Comparison of ENCODE assay signal across 1 cellular context in the genomic region with DNA sequence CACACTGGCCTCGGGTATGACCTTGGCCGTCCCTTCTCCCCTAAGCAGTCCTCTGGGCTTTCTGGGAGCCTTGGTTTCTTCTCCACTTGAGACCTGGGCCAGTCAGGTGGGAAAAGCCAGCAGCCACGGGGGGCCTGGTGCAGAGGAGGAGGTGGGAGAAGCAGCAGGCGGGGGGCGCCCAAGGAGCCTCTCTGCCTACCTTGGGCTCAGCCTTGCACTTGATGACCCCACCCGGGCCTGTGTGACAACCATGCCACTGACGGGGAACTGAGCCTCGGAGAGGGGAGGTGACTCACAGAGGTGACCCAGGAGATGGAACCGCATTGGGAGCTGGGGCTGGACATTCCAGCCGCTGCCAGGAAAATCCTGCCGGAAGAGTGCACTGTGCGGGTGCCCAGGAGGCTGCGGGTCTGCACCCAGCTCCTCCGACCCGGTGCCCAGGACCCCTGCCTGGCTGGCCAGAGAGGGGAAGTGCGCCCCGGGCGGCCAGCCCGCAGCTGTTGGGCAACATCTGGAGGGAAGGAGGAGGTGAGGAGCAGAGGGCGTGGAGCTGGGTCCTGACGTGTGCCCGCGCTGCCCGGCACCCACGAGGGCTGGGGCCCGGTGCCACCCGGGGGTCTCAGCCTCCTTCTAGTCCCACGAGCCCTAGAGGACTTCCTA.
TF ChIP-seq lines count a peak whose summit lies in the region.

No MANE protein-coding gene starts in this region.

TF ChIP-seq in HepG2, 621 proteins besides CTCF, POLR2A, EP300 and RAD21 (continued from another document and continues in another):
- TF ChIP-seq, protein P1, sequence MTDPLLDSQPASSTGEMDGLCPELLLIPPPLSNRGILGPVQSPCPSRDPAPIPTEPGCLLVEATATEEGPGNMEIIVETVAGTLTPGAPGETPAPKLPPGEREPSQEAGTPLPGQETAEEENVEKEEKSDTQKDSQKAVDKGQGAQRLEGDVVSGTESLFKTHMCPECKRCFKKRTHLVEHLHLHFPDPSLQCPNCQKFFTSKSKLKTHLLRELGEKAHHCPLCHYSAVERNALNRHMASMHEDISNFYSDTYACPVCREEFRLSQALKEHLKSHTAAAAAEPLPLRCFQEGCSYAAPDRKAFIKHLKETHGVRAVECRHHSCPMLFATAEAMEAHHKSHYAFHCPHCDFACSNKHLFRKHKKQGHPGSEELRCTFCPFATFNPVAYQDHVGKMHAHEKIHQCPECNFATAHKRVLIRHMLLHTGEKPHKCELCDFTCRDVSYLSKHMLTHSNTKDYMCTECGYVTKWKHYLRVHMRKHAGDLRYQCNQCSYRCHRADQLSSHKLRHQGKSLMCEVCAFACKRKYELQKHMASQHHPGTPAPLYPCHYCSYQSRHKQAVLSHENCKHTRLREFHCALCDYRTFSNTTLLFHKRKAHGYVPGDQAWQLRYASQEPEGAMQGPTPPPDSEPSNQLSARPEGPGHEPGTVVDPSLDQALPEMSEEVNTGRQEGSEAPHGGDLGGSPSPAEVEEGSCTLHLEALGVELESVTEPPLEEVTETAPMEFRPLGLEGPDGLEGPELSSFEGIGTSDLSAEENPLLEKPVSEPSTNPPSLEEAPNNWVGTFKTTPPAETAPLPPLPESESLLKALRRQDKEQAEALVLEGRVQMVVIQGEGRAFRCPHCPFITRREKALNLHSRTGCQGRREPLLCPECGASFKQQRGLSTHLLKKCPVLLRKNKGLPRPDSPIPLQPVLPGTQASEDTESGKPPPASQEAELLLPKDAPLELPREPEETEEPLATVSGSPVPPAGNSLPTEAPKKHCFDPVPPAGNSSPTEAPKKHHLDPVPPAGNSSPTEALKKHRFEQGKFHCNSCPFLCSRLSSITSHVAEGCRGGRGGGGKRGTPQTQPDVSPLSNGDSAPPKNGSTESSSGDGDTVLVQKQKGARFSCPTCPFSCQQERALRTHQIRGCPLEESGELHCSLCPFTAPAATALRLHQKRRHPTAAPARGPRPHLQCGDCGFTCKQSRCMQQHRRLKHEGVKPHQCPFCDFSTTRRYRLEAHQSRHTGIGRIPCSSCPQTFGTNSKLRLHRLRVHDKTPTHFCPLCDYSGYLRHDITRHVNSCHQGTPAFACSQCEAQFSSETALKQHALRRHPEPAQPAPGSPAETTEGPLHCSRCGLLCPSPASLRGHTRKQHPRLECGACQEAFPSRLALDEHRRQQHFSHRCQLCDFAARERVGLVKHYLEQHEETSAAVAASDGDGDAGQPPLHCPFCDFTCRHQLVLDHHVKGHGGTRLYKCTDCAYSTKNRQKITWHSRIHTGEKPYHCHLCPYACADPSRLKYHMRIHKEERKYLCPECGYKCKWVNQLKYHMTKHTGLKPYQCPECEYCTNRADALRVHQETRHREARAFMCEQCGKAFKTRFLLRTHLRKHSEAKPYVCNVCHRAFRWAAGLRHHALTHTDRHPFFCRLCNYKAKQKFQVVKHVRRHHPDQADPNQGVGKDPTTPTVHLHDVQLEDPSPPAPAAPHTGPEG (CRISPR knock-in tag; IDR thresholded peaks at IDR 0.05), result no peak
- TF ChIP-seq FOSL2 (CRISPR knock-in tag; IDR thresholded peaks at IDR 0.05) (peak; percentile 76), NFKB2 (CRISPR knock-in tag; IDR thresholded peaks at IDR 0.05; ENCODE audit: borderline replicate concordance) (no peak), ZMYM2 (CRISPR knock-in tag; IDR thresholded peaks at IDR 0.05) (no peak; the same call in 1 of the 2 replicates), ZSCAN22 (CRISPR knock-in tag; IDR thresholded peaks at IDR 0.05) (no peak), SIN3B (IDR thresholded peaks at IDR 0.05; ENCODE audit: low read length) (no peak), ZSCAN25 (CRISPR knock-in tag; IDR thresholded peaks at IDR 0.05) (no peak), ZNF562 (CRISPR knock-in tag; IDR thresholded peaks at IDR 0.05; ENCODE audit: borderline replicate concordance) (no peak), MIXL1 (CRISPR knock-in tag; IDR thresholded peaks at IDR 0.05) (no peak), KDM5B (CRISPR knock-in tag; IDR thresholded peaks at IDR 0.05; ENCODE audit: borderline replicate concordance) (0 out of 2 replicates have a peak, but pooled peaks have one; percentile 25), ZNF44 (CRISPR knock-in tag; IDR thresholded peaks at IDR 0.05) (no peak), AGO1 (IDR thresholded peaks at IDR 0.05; ENCODE audit: low read depth, low read length, poor library complexity, severe bottlenecking) (peak; percentile 31), ZNF468 (CRISPR knock-in tag; IDR thresholded peaks at IDR 0.05) (no peak), CBX5 (CRISPR knock-in tag; IDR thresholded peaks at IDR 0.05; ENCODE audit: borderline replicate concordance) (no peak), CHCHD3 (CRISPR knock-in tag; IDR thresholded peaks at IDR 0.05) (no peak), FOXP1 (IDR thresholded peaks at IDR 0.05) (no peak), FOXP1 (CRISPR knock-in tag; IDR thresholded peaks at IDR 0.05) (no peak), ZNF709 (CRISPR knock-in tag; IDR thresholded peaks at IDR 0.05) (no peak), SRF (IDR thresholded peaks at IDR 0.05; ENCODE audit: low read depth, low read length) (no peak), ZNF510 (CRISPR knock-in tag; IDR thresholded peaks at IDR 0.05; ENCODE audit: low read depth) (no peak), NCOA5 (CRISPR knock-in tag; IDR thresholded peaks at IDR 0.05) (no peak), FOXA3 (CRISPR knock-in tag; IDR thresholded peaks at IDR 0.05) (no peak), ZBTB20 (CRISPR knock-in tag; IDR thresholded peaks at IDR 0.05; ENCODE audit: borderline replicate concordance, low read depth) (no peak), AGO2 (optimal IDR thresholded peaks at IDR 0.05; ENCODE audit: low read depth, low read length) (peak; percentile 22), KDM3A (CRISPR knock-in tag; IDR thresholded peaks at IDR 0.05; ENCODE audit: low read depth) (no peak), ARHGAP35 (CRISPR knock-in tag; IDR thresholded peaks at IDR 0.05; ENCODE audit: borderline replicate concordance) (no peak), ZBTB42 (CRISPR knock-in tag; IDR thresholded peaks at IDR 0.05) (peak; percentile 31; the same call in 1 of the 2 replicates), GTF2F1 (IDR thresholded peaks at IDR 0.05; ENCODE audit: low read length) (no peak), HMG20B (CRISPR knock-in tag; conservative IDR thresholded peaks at IDR 0.05) (no peak)
- TF ChIP-seq, protein P2, sequence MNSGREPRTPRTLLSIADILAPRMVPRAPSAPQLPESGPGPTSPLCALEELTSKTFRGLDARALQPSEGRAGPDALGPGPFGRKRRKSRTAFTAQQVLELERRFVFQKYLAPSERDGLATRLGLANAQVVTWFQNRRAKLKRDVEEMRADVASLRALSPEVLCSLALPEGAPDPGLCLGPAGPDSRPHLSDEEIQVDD (CRISPR knock-in tag; IDR thresholded peaks at IDR 0.05; ENCODE audit: borderline replicate concordance), result no peak
- TF ChIP-seq, protein P3, sequence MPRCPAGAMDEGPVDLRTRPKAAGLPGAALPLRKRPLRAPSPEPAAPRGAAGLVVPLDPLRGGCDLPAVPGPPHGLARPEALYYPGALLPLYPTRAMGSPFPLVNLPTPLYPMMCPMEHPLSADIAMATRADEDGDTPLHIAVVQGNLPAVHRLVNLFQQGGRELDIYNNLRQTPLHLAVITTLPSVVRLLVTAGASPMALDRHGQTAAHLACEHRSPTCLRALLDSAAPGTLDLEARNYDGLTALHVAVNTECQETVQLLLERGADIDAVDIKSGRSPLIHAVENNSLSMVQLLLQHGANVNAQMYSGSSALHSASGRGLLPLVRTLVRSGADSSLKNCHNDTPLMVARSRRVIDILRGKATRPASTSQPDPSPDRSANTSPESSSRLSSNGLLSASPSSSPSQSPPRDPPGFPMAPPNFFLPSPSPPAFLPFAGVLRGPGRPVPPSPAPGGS (CRISPR knock-in tag; IDR thresholded peaks at IDR 0.05), result no peak; the same call in 1 of the 2 replicates
- TF ChIP-seq, protein P4, sequence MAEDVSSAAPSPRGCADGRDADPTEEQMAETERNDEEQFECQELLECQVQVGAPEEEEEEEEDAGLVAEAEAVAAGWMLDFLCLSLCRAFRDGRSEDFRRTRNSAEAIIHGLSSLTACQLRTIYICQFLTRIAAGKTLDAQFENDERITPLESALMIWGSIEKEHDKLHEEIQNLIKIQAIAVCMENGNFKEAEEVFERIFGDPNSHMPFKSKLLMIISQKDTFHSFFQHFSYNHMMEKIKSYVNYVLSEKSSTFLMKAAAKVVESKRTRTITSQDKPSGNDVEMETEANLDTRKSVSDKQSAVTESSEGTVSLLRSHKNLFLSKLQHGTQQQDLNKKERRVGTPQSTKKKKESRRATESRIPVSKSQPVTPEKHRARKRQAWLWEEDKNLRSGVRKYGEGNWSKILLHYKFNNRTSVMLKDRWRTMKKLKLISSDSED (CRISPR knock-in tag; IDR thresholded peaks at IDR 0.05), result no peak
- TF ChIP-seq, protein P5, sequence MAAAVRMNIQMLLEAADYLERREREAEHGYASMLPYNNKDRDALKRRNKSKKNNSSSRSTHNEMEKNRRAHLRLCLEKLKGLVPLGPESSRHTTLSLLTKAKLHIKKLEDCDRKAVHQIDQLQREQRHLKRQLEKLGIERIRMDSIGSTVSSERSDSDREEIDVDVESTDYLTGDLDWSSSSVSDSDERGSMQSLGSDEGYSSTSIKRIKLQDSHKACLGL (CRISPR knock-in tag; IDR thresholded peaks at IDR 0.05), result peak; percentile 56; the same call in 1 of the 2 replicates
- TF ChIP-seq, protein P6, sequence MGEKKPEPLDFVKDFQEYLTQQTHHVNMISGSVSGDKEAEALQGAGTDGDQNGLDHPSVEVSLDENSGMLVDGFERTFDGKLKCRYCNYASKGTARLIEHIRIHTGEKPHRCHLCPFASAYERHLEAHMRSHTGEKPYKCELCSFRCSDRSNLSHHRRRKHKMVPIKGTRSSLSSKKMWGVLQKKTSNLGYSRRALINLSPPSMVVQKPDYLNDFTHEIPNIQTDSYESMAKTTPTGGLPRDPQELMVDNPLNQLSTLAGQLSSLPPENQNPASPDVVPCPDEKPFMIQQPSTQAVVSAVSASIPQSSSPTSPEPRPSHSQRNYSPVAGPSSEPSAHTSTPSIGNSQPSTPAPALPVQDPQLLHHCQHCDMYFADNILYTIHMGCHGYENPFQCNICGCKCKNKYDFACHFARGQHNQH (CRISPR knock-in tag; IDR thresholded peaks at IDR 0.05), result no peak
- TF ChIP-seq, protein P7, sequence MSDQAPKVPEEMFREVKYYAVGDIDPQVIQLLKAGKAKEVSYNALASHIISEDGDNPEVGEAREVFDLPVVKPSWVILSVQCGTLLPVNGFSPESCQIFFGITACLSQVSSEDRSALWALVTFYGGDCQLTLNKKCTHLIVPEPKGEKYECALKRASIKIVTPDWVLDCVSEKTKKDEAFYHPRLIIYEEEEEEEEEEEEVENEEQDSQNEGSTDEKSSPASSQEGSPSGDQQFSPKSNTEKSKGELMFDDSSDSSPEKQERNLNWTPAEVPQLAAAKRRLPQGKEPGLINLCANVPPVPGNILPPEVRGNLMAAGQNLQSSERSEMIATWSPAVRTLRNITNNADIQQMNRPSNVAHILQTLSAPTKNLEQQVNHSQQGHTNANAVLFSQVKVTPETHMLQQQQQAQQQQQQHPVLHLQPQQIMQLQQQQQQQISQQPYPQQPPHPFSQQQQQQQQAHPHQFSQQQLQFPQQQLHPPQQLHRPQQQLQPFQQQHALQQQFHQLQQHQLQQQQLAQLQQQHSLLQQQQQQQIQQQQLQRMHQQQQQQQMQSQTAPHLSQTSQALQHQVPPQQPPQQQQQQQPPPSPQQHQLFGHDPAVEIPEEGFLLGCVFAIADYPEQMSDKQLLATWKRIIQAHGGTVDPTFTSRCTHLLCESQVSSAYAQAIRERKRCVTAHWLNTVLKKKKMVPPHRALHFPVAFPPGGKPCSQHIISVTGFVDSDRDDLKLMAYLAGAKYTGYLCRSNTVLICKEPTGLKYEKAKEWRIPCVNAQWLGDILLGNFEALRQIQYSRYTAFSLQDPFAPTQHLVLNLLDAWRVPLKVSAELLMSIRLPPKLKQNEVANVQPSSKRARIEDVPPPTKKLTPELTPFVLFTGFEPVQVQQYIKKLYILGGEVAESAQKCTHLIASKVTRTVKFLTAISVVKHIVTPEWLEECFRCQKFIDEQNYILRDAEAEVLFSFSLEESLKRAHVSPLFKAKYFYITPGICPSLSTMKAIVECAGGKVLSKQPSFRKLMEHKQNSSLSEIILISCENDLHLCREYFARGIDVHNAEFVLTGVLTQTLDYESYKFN (CRISPR knock-in tag; conservative IDR thresholded peaks at IDR 0.05), result no peak
- TF ChIP-seq, protein P8, sequence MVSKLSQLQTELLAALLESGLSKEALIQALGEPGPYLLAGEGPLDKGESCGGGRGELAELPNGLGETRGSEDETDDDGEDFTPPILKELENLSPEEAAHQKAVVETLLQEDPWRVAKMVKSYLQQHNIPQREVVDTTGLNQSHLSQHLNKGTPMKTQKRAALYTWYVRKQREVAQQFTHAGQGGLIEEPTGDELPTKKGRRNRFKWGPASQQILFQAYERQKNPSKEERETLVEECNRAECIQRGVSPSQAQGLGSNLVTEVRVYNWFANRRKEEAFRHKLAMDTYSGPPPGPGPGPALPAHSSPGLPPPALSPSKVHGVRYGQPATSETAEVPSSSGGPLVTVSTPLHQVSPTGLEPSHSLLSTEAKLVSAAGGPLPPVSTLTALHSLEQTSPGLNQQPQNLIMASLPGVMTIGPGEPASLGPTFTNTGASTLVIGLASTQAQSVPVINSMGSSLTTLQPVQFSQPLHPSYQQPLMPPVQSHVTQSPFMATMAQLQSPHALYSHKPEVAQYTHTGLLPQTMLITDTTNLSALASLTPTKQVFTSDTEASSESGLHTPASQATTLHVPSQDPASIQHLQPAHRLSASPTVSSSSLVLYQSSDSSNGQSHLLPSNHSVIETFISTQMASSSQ (IDR thresholded peaks at IDR 0.05; ENCODE audit: low read depth), result no peak
- TF ChIP-seq, protein P8 (CRISPR knock-in tag; IDR thresholded peaks at IDR 0.05; ENCODE audit: borderline replicate concordance), result no peak
